Comparison of ENCODE assay signal across 1 cellular context in the genomic region with DNA sequence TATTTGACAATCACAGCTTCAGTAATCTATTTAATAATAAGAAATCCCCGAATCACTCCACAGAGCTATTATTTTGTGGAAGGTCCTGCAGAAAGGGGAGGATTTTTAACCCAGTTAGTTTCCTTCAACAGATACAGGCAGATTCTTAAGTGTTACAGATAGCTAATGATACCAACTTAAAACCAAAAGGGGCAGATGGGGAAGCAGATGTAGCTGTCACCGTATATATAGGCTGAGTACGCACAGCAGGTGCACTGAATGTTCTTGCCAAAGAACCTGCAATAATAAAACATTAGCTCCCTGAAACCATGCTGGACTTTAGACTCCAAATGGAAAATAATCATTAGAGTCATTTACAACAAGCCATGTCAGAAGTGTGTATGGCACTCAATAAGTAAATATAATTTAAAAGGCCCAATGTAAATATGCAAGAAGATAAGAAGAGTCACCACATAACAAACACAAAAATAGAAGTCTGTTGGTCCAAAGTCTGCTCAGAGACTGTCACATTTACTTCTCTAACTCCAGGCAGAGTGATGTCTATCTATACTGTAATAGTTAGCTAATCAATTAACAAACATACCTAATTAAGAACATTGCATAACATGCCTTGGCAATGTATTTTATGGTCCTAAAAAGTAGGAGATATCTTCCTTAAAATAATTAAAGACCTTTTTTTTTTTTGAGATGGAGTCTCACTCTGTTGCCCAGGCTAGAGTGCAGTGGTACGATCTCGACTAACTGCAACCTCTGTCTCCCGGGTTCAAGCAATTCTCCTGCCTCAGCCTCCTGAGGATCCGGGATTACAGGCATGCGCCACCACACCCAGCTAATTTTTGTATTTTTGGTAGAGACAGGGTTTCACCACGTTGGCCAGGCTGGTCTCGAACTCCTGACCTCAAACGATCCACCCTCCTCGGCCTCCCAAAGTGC.
TF ChIP-seq lines count a peak whose summit lies in the region.

No MANE protein-coding gene starts in this region.

TF ChIP-seq in HepG2, 621 proteins besides CTCF, POLR2A, EP300 and RAD21 (continued from another document and continues in another):
- TF ChIP-seq, protein P1, sequence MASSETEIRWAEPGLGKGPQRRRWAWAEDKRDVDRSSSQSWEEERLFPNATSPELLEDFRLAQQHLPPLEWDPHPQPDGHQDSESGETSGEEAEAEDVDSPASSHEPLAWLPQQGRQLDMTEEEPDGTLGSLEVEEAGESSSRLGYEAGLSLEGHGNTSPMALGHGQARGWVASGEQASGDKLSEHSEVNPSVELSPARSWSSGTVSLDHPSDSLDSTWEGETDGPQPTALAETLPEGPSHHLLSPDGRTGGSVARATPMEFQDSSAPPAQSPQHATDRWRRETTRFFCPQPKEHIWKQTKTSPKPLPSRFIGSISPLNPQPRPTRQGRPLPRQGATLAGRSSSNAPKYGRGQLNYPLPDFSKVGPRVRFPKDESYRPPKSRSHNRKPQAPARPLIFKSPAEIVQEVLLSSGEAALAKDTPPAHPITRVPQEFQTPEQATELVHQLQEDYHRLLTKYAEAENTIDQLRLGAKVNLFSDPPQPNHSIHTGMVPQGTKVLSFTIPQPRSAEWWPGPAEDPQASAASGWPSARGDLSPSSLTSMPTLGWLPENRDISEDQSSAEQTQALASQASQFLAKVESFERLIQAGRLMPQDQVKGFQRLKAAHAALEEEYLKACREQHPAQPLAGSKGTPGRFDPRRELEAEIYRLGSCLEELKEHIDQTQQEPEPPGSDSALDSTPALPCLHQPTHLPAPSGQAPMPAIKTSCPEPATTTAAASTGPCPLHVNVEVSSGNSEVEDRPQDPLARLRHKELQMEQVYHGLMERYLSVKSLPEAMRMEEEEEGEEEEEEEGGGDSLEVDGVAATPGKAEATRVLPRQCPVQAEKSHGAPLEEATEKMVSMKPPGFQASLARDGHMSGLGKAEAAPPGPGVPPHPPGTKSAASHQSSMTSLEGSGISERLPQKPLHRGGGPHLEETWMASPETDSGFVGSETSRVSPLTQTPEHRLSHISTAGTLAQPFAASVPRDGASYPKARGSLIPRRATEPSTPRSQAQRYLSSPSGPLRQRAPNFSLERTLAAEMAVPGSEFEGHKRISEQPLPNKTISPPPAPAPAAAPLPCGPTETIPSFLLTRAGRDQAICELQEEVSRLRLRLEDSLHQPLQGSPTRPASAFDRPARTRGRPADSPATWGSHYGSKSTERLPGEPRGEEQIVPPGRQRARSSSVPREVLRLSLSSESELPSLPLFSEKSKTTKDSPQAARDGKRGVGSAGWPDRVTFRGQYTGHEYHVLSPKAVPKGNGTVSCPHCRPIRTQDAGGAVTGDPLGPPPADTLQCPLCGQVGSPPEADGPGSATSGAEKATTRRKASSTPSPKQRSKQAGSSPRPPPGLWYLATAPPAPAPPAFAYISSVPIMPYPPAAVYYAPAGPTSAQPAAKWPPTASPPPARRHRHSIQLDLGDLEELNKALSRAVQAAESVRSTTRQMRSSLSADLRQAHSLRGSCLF (CRISPR knock-in tag; IDR thresholded peaks at IDR 0.05; ENCODE audit: borderline replicate concordance) = no peak
- TF ChIP-seq, protein P2, sequence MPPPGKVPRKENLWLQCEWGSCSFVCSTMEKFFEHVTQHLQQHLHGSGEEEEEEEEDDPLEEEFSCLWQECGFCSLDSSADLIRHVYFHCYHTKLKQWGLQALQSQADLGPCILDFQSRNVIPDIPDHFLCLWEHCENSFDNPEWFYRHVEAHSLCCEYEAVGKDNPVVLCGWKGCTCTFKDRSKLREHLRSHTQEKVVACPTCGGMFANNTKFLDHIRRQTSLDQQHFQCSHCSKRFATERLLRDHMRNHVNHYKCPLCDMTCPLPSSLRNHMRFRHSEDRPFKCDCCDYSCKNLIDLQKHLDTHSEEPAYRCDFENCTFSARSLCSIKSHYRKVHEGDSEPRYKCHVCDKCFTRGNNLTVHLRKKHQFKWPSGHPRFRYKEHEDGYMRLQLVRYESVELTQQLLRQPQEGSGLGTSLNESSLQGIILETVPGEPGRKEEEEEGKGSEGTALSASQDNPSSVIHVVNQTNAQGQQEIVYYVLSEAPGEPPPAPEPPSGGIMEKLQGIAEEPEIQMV (CRISPR knock-in tag; IDR thresholded peaks at IDR 0.05; ENCODE audit: low read depth) = no peak
- TF ChIP-seq NPAS2 (CRISPR knock-in tag; IDR thresholded peaks at IDR 0.05; ENCODE audit: borderline replicate concordance) (peak; percentile 43; the same call in 1 of the 2 replicates), GZF1 (CRISPR knock-in tag; IDR thresholded peaks at IDR 0.05) (peak; percentile 94), ERF (CRISPR knock-in tag; IDR thresholded peaks at IDR 0.05) (peak; percentile 99), EEA1 (CRISPR knock-in tag; IDR thresholded peaks at IDR 0.05; ENCODE audit: borderline replicate concordance) (no peak), ZNF562 (CRISPR knock-in tag; IDR thresholded peaks at IDR 0.05; ENCODE audit: borderline replicate concordance) (no peak), ZNF773 (CRISPR knock-in tag; IDR thresholded peaks at IDR 0.05; ENCODE audit: borderline replicate concordance) (no peak), ATF7-NPFF (CRISPR knock-in tag; IDR thresholded peaks at IDR 0.05; ENCODE audit: low read depth) (no peak; the same call in none of the 2 replicates), ZNF33B (CRISPR knock-in tag; IDR thresholded peaks at IDR 0.05) (no peak), ETV5 (CRISPR knock-in tag; IDR thresholded peaks at IDR 0.05; ENCODE audit: borderline replicate concordance) (peak; percentile 68; the same call in 1 of the 2 replicates), SIX1 (CRISPR knock-in tag; IDR thresholded peaks at IDR 0.05; ENCODE audit: borderline replicate concordance) (peak; percentile 95), CREB1 (IDR thresholded peaks at IDR 0.05) (peak; percentile 75), CREB1 (CRISPR knock-in tag; IDR thresholded peaks at IDR 0.05) (peak; percentile 87; the same call in 1 of the 2 replicates), ZNF10 (CRISPR knock-in tag; IDR thresholded peaks at IDR 0.05; ENCODE audit: borderline replicate concordance, low read depth) (no peak), ZNF382 (CRISPR knock-in tag; IDR thresholded peaks at IDR 0.05; ENCODE audit: borderline replicate concordance) (no peak), KDM5A (IDR thresholded peaks at IDR 0.05; ENCODE audit: borderline replicate concordance, low read length) (no peak; the same call in 1 of the 2 replicates), FLYWCH1 (CRISPR knock-in tag; IDR thresholded peaks at IDR 0.05) (no peak), DR1 (CRISPR knock-in tag; IDR thresholded peaks at IDR 0.05) (no peak), TOE1 (CRISPR knock-in tag; IDR thresholded peaks at IDR 0.05) (peak; percentile 100), MTA3 (CRISPR knock-in tag; IDR thresholded peaks at IDR 0.05) (no peak), SPEN (CRISPR knock-in tag; IDR thresholded peaks at IDR 0.05; ENCODE audit: low read depth) (peak; percentile 22; the same call in 1 of the 2 replicates), ZNF780A (CRISPR knock-in tag; IDR thresholded peaks at IDR 0.05) (no peak), TCF7 (IDR thresholded peaks at IDR 0.05; ENCODE audit: low read depth) (peak; percentile 95), ZMAT3 (CRISPR knock-in tag; conservative IDR thresholded peaks at IDR 0.05) (peak; percentile 80; the same call in 1 of the 2 replicates), EZH2 (conservative IDR thresholded peaks at IDR 0.05; ENCODE audit: low read depth, low read length) (no peak), MED13 (CRISPR knock-in tag; IDR thresholded peaks at IDR 0.05) (peak; percentile 88; the same call in 1 of the 2 replicates), SP5 (CRISPR knock-in tag; IDR thresholded peaks at IDR 0.05; ENCODE audit: borderline replicate concordance, low read depth) (peak; percentile 90), KMT2B (CRISPR knock-in tag; IDR thresholded peaks at IDR 0.05) (no peak; the same call in 1 of the 2 replicates), ZNF713 (CRISPR knock-in tag; IDR thresholded peaks at IDR 0.05) (no peak), ZNF674 (CRISPR knock-in tag; IDR thresholded peaks at IDR 0.05; ENCODE audit: low read depth) (no peak), NFKBIZ (CRISPR knock-in tag; IDR thresholded peaks at IDR 0.05) (peak; percentile 92; the same call in 1 of the 2 replicates), PLRG1 (conservative IDR thresholded peaks at IDR 0.05) (no peak), SALL2 (CRISPR knock-in tag; IDR thresholded peaks at IDR 0.05) (no peak), TBP (CRISPR knock-in tag; IDR thresholded peaks at IDR 0.05) (no peak), NFIC (IDR thresholded peaks at IDR 0.05; ENCODE audit: low read length) (peak; percentile 100), ZNF556 (CRISPR knock-in tag; IDR thresholded peaks at IDR 0.05; ENCODE audit: borderline replicate concordance) (peak; percentile 75; the same call in 1 of the 2 replicates)
- TF ChIP-seq, protein P3, sequence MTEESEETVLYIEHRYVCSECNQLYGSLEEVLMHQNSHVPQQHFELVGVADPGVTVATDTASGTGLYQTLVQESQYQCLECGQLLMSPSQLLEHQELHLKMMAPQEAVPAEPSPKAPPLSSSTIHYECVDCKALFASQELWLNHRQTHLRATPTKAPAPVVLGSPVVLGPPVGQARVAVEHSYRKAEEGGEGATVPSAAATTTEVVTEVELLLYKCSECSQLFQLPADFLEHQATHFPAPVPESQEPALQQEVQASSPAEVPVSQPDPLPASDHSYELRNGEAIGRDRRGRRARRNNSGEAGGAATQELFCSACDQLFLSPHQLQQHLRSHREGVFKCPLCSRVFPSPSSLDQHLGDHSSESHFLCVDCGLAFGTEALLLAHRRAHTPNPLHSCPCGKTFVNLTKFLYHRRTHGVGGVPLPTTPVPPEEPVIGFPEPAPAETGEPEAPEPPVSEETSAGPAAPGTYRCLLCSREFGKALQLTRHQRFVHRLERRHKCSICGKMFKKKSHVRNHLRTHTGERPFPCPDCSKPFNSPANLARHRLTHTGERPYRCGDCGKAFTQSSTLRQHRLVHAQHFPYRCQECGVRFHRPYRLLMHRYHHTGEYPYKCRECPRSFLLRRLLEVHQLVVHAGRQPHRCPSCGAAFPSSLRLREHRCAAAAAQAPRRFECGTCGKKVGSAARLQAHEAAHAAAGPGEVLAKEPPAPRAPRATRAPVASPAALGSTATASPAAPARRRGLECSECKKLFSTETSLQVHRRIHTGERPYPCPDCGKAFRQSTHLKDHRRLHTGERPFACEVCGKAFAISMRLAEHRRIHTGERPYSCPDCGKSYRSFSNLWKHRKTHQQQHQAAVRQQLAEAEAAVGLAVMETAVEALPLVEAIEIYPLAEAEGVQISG (CRISPR knock-in tag; IDR thresholded peaks at IDR 0.05) = 0 out of 2 replicates have a peak, but pooled peaks have one; percentile 21
- TF ChIP-seq, protein P4, sequence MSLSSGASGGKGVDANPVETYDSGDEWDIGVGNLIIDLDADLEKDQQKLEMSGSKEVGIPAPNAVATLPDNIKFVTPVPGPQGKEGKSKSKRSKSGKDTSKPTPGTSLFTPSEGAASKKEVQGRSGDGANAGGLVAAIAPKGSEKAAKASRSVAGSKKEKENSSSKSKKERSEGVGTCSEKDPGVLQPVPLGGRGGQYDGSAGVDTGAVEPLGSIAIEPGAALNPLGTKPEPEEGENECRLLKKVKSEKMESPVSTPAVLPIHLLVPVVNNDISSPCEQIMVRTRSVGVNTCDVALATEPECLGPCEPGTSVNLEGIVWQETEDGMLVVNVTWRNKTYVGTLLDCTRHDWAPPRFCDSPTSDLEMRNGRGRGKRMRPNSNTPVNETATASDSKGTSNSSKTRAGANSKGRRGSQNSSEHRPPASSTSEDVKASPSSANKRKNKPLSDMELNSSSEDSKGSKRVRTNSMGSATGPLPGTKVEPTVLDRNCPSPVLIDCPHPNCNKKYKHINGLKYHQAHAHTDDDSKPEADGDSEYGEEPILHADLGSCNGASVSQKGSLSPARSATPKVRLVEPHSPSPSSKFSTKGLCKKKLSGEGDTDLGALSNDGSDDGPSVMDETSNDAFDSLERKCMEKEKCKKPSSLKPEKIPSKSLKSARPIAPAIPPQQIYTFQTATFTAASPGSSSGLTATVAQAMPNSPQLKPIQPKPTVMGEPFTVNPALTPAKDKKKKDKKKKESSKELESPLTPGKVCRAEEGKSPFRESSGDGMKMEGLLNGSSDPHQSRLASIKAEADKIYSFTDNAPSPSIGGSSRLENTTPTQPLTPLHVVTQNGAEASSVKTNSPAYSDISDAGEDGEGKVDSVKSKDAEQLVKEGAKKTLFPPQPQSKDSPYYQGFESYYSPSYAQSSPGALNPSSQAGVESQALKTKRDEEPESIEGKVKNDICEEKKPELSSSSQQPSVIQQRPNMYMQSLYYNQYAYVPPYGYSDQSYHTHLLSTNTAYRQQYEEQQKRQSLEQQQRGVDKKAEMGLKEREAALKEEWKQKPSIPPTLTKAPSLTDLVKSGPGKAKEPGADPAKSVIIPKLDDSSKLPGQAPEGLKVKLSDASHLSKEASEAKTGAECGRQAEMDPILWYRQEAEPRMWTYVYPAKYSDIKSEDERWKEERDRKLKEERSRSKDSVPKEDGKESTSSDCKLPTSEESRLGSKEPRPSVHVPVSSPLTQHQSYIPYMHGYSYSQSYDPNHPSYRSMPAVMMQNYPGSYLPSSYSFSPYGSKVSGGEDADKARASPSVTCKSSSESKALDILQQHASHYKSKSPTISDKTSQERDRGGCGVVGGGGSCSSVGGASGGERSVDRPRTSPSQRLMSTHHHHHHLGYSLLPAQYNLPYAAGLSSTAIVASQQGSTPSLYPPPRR (CRISPR knock-in tag; IDR thresholded peaks at IDR 0.05; ENCODE audit: borderline replicate concordance) = peak; percentile 100
- TF ChIP-seq, protein P5, sequence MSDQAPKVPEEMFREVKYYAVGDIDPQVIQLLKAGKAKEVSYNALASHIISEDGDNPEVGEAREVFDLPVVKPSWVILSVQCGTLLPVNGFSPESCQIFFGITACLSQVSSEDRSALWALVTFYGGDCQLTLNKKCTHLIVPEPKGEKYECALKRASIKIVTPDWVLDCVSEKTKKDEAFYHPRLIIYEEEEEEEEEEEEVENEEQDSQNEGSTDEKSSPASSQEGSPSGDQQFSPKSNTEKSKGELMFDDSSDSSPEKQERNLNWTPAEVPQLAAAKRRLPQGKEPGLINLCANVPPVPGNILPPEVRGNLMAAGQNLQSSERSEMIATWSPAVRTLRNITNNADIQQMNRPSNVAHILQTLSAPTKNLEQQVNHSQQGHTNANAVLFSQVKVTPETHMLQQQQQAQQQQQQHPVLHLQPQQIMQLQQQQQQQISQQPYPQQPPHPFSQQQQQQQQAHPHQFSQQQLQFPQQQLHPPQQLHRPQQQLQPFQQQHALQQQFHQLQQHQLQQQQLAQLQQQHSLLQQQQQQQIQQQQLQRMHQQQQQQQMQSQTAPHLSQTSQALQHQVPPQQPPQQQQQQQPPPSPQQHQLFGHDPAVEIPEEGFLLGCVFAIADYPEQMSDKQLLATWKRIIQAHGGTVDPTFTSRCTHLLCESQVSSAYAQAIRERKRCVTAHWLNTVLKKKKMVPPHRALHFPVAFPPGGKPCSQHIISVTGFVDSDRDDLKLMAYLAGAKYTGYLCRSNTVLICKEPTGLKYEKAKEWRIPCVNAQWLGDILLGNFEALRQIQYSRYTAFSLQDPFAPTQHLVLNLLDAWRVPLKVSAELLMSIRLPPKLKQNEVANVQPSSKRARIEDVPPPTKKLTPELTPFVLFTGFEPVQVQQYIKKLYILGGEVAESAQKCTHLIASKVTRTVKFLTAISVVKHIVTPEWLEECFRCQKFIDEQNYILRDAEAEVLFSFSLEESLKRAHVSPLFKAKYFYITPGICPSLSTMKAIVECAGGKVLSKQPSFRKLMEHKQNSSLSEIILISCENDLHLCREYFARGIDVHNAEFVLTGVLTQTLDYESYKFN (CRISPR knock-in tag; conservative IDR thresholded peaks at IDR 0.05) = peak; percentile 100
- TF ChIP-seq, protein P6, sequence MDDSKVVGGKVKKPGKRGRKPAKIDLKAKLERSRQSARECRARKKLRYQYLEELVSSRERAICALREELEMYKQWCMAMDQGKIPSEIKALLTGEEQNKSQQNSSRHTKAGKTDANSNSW (CRISPR knock-in tag; IDR thresholded peaks at IDR 0.05; ENCODE audit: borderline replicate concordance) = peak; percentile 11; the same call in 1 of the 2 replicates
